ENCODE assay signal across 1 cellular context in the genomic region with DNA sequence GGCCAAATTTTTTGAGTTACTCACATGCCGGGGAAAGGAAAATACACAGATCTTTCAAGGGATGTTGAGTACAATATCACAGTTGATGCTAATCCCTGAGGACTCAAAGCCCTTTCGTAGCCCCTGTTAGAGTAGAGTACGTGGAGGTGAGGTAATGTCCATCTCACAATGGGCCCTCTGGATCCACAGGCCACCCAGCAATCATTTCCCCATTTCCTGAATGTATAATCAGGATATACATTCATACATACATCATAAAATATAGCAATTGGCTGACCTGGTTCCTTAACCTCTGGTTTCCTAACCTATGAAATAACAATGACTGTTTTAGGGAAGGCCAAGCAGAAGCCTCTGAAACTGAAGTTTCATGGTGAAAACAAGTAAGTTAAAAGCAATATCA.
TF ChIP-seq lines count a peak whose summit lies in the region.

No MANE protein-coding gene starts in this region.

TF ChIP-seq in endothelial cell of umbilical vein, 7 proteins besides CTCF, POLR2A, EP300 and RAD21 (continued from another document):
- TF ChIP-seq JUN (IDR thresholded peaks at IDR 0.05; ENCODE audit: borderline replicate concordance, insufficient read depth, insufficient read length, low read depth) = peak; percentile 47
